ENCODE assay signal across 1 cellular context in the genomic region with DNA sequence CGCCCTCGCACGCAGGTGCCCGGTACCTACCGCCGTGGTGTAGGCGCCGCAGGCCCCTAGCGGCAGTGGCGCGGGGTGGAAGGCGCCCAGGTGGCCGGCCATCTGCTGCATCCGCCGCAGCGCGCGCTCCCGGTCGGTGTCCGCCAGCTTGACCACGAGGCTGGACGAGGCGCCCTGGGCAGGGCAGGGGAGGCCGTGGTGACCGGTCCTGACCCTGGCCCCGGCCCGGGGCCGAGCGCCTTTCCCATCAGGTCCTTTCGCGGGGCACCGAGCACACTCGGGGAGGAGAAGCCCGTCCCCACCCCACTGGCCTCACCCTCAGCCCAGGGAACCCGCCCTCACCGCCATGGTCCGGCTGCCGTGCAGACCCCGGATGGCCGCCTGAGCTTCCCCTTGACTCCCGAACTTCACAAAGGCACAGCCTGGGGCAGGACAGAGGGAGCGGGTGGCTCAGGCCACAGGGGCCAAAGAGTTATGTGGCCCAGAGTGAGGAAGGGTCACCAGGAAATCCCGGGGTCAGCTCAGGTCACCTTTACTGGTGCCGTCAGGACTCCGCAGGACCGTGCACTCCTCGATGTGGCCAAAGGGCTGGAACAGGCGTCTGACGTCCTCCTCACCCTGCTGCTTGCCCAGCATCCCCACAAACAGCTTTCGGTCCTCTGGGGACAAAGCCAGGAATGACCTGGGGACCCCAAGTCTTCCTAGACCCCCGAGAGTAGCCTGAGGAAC.
TF ChIP-seq lines count a peak whose summit lies in the region.

No MANE protein-coding gene starts in this region.

TF ChIP-seq in K562, 482 proteins besides CTCF, POLR2A, EP300 and RAD21:
- TF ChIP-seq ZBTB33 (CRISPR knock-in tag; IDR thresholded peaks at IDR 0.05) (peak; percentile 14; the same call in 1 of the 2 replicates), JUNB (CRISPR knock-in tag; conservative IDR thresholded peaks at IDR 0.05) (no peak)
TF ChIP-seq in K562: peak in this region for 1.
